ENCODE assay signal across 13 cellular contexts in genomic region chr1:18939398-18940302, GRCh38. TPM values are rescaled to one million over a fixed set of nuclear protein-coding genes. Genes with fewer than 3 reads are reported as not detected.
DNase-seq lines count a peak whose midpoint lies in the region; ATAC-seq and TF ChIP-seq lines count a peak whose summit lies in the region.
"Had no signal": no experiment of that assay in that cellular context is flagged by ENCODE, and none has a peak within 500 bp of the region (broad histone marks: within the 10 kb centered on the region; RNA-seq: fewer than 3 reads in every experiment).

No MANE protein-coding gene starts in this region.

- H3K4me3 ChIP-seq in fibroblast of pulmonary artery (replicated peaks; ENCODE audit: low read depth, low read length) (no peak overlapping the region), sigmoid colon (no peak overlapping the region)
- H3K4me3 ChIP-seq: psoas muscle had no signal

- peaks cover 0 to 85% (median 77%) of the 10 kb centered on the region in 4 donors for H3K4me1 ChIP-seq in sigmoid colon

- DNase-seq in T-helper 2 cell treated with Interferon-gamma antibody and Interleukin-4, amounts not matched to agents 5 μg/mL and 100 μg/mL, for 36 hours (ENCODE audit: low spot score), result no peak
- no peak for DNase-seq in T-helper 2 cell
- DNase-seq in fibroblast of pulmonary artery (ENCODE audit: low read depth), result peak; percentile 47
- DNase-seq in sigmoid colon, result no peak
- no peak for DNase-seq in GM13976 (ENCODE audit: low spot score)
- DNase-seq in NCI-H510A treated with DMSO at 0.1 percent for 48 hours (lab: John Stamatoyannopoulos, UW), result no peak
- no peak for DNase-seq in SK-N-DZ (ENCODE audit: low spot score)
- DNase-seq: ACHN, amniotic stem cell, HCEC 1CT, left colon, psoas muscle had no signal

- TF ChIP-seq CTCF in fibroblast of pulmonary artery (IDR thresholded peaks at IDR 0.05; ENCODE audit: low read length, missing control alignments), result no peak
- no peak for TF ChIP-seq CTCF in sigmoid colon (IDR thresholded peaks at IDR 0.05)
- TF ChIP-seq CTCF in GM13976 (IDR thresholded peaks at IDR 0.05; ENCODE audit: borderline replicate concordance, control extremely low read depth, extremely low read depth, insufficient read depth, missing control alignments), result no peak

- no peaks in the 10 kb centered on the region for H3K9me3 ChIP-seq in sigmoid colon
- H3K9me3 ChIP-seq: psoas muscle had no signal

- H3K4me3 Mint-ChIP-seq in T-helper 2 cell treated with Interferon-gamma antibody and Interleukin-4, amounts not matched to agents 5 μg/mL and 100 μg/mL, for 36 hours, result no peak overlapping the region
- no peak overlapping the region for H3K4me3 Mint-ChIP-seq in activated T-helper 17 cell treated with anti-CD3 and anti-CD28 coated beads, Interleukin-2, amount 50 U/mL, for 72 hours

- no peak for TF ChIP-seq POLR2A in sigmoid colon (IDR thresholded peaks at IDR 0.05)

- H3K36me3 Mint-ChIP-seq in T-helper 2 cell treated with Interferon-gamma antibody and Interleukin-4, amounts not matched to agents 5 μg/mL and 100 μg/mL, for 36 hours (ENCODE audit: low read depth), result peaks cover 2% of the 10 kb centered on the region
- peaks cover 17% of the 10 kb centered on the region for H3K36me3 Mint-ChIP-seq in activated T-helper 17 cell treated with anti-CD3 and anti-CD28 coated beads, Interleukin-2, amount 50 U/mL, for 72 hours (ENCODE audit: low read depth)

- H3K27ac Mint-ChIP-seq in T-helper 2 cell treated with Interferon-gamma antibody and Interleukin-4, amounts not matched to agents 5 μg/mL and 100 μg/mL, for 36 hours, result peak overlapping the region; percentile 55
- peak overlapping the region; percentile 77 for H3K27ac Mint-ChIP-seq in activated T-helper 17 cell treated with anti-CD3 and anti-CD28 coated beads, Interleukin-2, amount 50 U/mL, for 72 hours

- peaks cover 24% of the 10 kb centered on the region for H3K4me1 Mint-ChIP-seq in T-helper 2 cell treated with Interferon-gamma antibody and Interleukin-4, amounts not matched to agents 5 μg/mL and 100 μg/mL, for 36 hours (ENCODE audit: low read depth)
- peaks cover 47% of the 10 kb centered on the region for H3K4me1 Mint-ChIP-seq in activated T-helper 17 cell treated with anti-CD3 and anti-CD28 coated beads, Interleukin-2, amount 50 U/mL, for 72 hours

- H3K27me3 ChIP-seq in sigmoid colon, result no peaks in the 10 kb centered on the region

- intact Hi-C loops in sigmoid colon (cut with DNase I), result loop anchor here (2.0 kb wide), 1 partner anchor 15 kb away; no protein-coding TSS in a partner anchor

- no peaks in the 10 kb centered on the region for H3K9me3 Mint-ChIP-seq in T-helper 2 cell treated with Interferon-gamma antibody and Interleukin-4, amounts not matched to agents 5 μg/mL and 100 μg/mL, for 36 hours
- H3K9me3 Mint-ChIP-seq in activated T-helper 17 cell treated with anti-CD3 and anti-CD28 coated beads, Interleukin-2, amount 50 U/mL, for 72 hours, result no peaks in the 10 kb centered on the region

- 83 to 84% methylated on average over 7 of the region's 7 CpGs for WGBS in sigmoid colon, 2 donors

- ATAC-seq in activated T-helper 17 cell treated with anti-CD3 and anti-CD28 coated beads, Interleukin-2, amount 50 U/mL, for 72 hours (replicated peaks), result no peak

- no peaks in the 10 kb centered on the region for H3K27me3 Mint-ChIP-seq in T-helper 2 cell treated with Interferon-gamma antibody and Interleukin-4, amounts not matched to agents 5 μg/mL and 100 μg/mL, for 36 hours (ENCODE audit: low read depth)
- no peaks in the 10 kb centered on the region for H3K27me3 Mint-ChIP-seq in activated T-helper 17 cell treated with anti-CD3 and anti-CD28 coated beads, Interleukin-2, amount 50 U/mL, for 72 hours

- in situ Hi-C loops in GM13976 (cut with MboI; ENCODE audit: low sequenced_read_pairs, unreplicated experiment), result no loop called here

- peak overlapping the region in 3 of 4 donors; percentile 40 to 94 (median 56) for H3K27ac ChIP-seq in sigmoid colon
- H3K27ac ChIP-seq: psoas muscle had no signal

- TF ChIP-seq EP300 in sigmoid colon (IDR thresholded peaks at IDR 0.05), result no peak

- H3K36me3 ChIP-seq in sigmoid colon, result no peaks in the 10 kb centered on the region

RNA-seq across cellular contexts. Expression of gene IFFO2, which starts 16.8 kb away (rescaled TPM):
- 10 to 100 TPM; 17.0 to 38.2 TPM for total RNA-seq in activated T-helper 17 cell treated with anti-CD3 and anti-CD28 coated beads, Interleukin-2, amount 50 U/mL, for 72 hours
- total RNA-seq in sigmoid colon, result 10 to 100 TPM in 2 of 4 donors, 1 to 10 TPM in 2; 7.5 to 35.0 (median 13.8) TPM
- polyA plus RNA-seq in sigmoid colon, result 1 to 10 TPM; 1.2 to 8.6 (median 7.2) TPM
- polyA plus RNA-seq in SK-N-DZ (2014; cell fraction: cytosol; rRNA removed), result 1.0 and 1.1 TPM in 2 replicates
- polyA plus RNA-seq in SK-N-DZ (2014; cell fraction: nucleus; rRNA removed), result 0.13 and 0.33 TPM in 2 replicates

RNA-seq across cellular contexts. Expression of gene ALDH4A1, which starts 37.3 kb away (rescaled TPM):
- 1 to 10 TPM; 3.5 to 4.8 TPM for total RNA-seq in activated T-helper 17 cell treated with anti-CD3 and anti-CD28 coated beads, Interleukin-2, amount 50 U/mL, for 72 hours
- total RNA-seq in sigmoid colon, result 10 to 100 TPM in 1 of 4 donors, 1 to 10 TPM in 3; 6.7 to 12.8 (median 8.4) TPM
- 10 to 100 TPM in 1 of 3 donors, 1 to 10 TPM in 2; 2.4 to 11.0 (median 3.7) TPM for polyA plus RNA-seq in sigmoid colon
- polyA plus RNA-seq in SK-N-DZ (2014; cell fraction: cytosol; rRNA removed), result 17.8 and 24.8 TPM in 2 replicates
- 45.7 and 51.6 TPM in 2 replicates for polyA plus RNA-seq in SK-N-DZ (2014; cell fraction: nucleus; rRNA removed)
